In the genomic region with DNA sequence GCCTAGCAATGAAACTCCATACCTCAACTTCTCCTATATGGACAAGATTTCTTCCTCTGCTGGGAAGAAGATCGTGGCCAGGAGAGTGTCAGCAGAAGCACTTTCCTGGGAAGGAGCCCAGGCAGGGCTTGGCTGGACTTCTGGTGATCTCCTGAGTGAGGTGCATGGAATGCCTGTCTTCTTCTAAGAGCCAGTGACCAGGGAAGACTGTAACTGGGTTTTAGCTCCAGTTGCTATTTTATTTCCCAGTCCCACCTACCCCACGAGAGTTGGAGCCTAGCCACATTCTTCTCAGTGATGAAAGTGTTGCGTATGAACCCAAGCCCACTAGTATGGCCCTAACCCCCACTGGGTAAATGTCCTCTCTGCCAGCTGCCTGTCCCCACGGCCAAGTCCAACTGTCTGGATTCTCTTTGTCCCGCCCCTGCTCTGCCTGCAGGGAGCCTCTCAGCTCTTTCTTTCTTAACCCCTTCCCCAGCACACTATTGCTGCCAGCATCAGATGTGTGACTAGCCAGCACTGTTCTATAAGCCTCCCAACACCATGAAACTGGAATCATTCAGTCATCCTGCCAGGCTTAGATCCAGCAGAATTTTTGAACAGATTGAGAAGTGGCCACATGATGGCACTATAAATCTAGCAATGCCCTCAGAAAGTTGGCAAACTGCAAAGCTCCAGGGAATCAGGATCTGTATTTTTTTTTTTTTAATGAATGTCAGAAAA, we compare ENCODE assay signal across 7 cellular contexts.
DNase-seq lines count a peak whose midpoint lies in the region; ATAC-seq and TF ChIP-seq lines count a peak whose summit lies in the region.

No MANE protein-coding gene starts in this region.

- BruUV-seq in Panc1 (replicated peaks; lab: Mats Ljungman, UMichigan), result no TSS peak

- POLR2A ChIA-PET in Panc1 (lab: Charles Lee), result no interaction called here

- H3K9me3 ChIP-seq in Panc1 (ENCODE audit: control insufficient read depth, insufficient read depth, low read depth, low read length), result no peaks in the 10 kb centered on the region
- no peaks in the 10 kb centered on the region for H3K9me3 ChIP-seq in aorta (ENCODE audit: control insufficient read depth, low read length)

- in situ Hi-C loops in Panc1 (cut with HindIII; ENCODE audit: low pct_unique_long_range_greater_than_20kb, low sequenced_read_pairs), result no loop called here

- ATAC-seq in Panc1, result peak; percentile 69
- peak; percentile 80 for ATAC-seq in aorta (ENCODE audit: low FRiP score)
- no peak for ATAC-seq in HG03571 (IDR thresholded peaks at IDR 0.05; ENCODE audit: unreplicated experiment)

- no peaks in the 10 kb centered on the region for H3K36me3 ChIP-seq in Panc1 (ENCODE audit: control insufficient read depth, insufficient read depth, low read length)
- no peaks in the 10 kb centered on the region for H3K36me3 ChIP-seq in aorta (ENCODE audit: control insufficient read depth in 1 of 2, insufficient read depth in 2 of 2, low read length in 1 of 2)

- intact Hi-C loops in Panc1 (cut with micrococcal nuclease; ENCODE audit: unreplicated experiment) (loop anchor here (5.0 to 10.0 kb wide), 3 partner anchors 204 to 1679 kb away; no protein-coding TSS in a partner anchor), aorta (cut with DNase I) (loop anchor here in 1 of 2 donors (5.0 kb wide), 1 partner anchor 199 kb away; a partner anchor contains a TSS)

- peak; percentile 82 for TF ChIP-seq CTCF in Panc1 (IDR thresholded peaks at IDR 0.05)

- no peaks in the 10 kb centered on the region for H3K27me3 ChIP-seq in Panc1 (ENCODE audit: control insufficient read depth, insufficient read depth, low read length)
- H3K27me3 ChIP-seq in aorta (ENCODE audit: control insufficient read depth in 1 of 2, insufficient read depth in 2 of 2, low read length in 1 of 2), result no peaks in the 10 kb centered on the region

- DNase-seq in Daoy (ENCODE audit: low read depth) (peak; percentile 67), HPDE6-E6E7 (ENCODE audit: extremely low spot score) (peak; percentile 51), Panc1 (ENCODE audit: low read depth, low spot score) (peak; percentile 60), dermis blood vessel endothelial cell (peak; percentile 78), lung microvascular endothelial cell (ENCODE audit: low read depth in 2 of 2) (peak; percentile 71 to 87), aorta (peak in 1 of 2 donors; percentile 57)

- WGBS in aorta, 2 donors, result 8 to 22% methylated on average over 5 of the region's 5 CpGs

- no peak overlapping the region for H3K4me3 ChIP-seq in Panc1 (ENCODE audit: low read depth in 2 of 2, low read length in 2 of 2)
- no peak overlapping the region for H3K4me3 ChIP-seq in aorta (ENCODE audit: low read length in 2 of 2)

- CTCF ChIA-PET in Panc1 (lab: Charles Lee), result interaction anchor here (0.7 to 1.7 kb wide), 4 partner anchors 19 to 1908 kb away, joined by 3 to 6 read pairs (median 4); no protein-coding TSS in a partner anchor

- H3K4me1 ChIP-seq in Panc1 (ENCODE audit: control insufficient read depth, insufficient read depth, low read length) (peaks cover 18% of the 10 kb centered on the region), aorta (ENCODE audit: control insufficient read depth in 1 of 2, insufficient read depth in 2 of 2, low read length in 2 of 2) (peaks cover 0 to 3% of the 10 kb centered on the region in 2 donors)

- H3K27ac ChIP-seq in Panc1 (ENCODE audit: low read length) (peak overlapping the region; percentile 5; the same call in 1 of the 2 replicates), aorta (ENCODE audit: low read depth in 1 of 2, low read length in 2 of 2) (no peak overlapping the region)
